1 cellular context compared by ENCODE assay signal in genomic region chr6:144320746-144321145, GRCh38.
TF ChIP-seq lines count a peak whose summit lies in the region.

No MANE protein-coding gene starts in this region.

TF ChIP-seq in WTC11, 78 proteins besides CTCF, POLR2A, EP300 and RAD21 (continued from another document):
- TF ChIP-seq ARID4B (CRISPR knock-in tag; IDR thresholded peaks at IDR 0.05; ENCODE audit: borderline replicate concordance) (no peak), RELA (CRISPR knock-in tag; IDR thresholded peaks at IDR 0.05; ENCODE audit: borderline replicate concordance) (no peak), USF1 (CRISPR knock-in tag; IDR thresholded peaks at IDR 0.05) (no peak), HMGA2 (CRISPR knock-in tag; IDR thresholded peaks at IDR 0.05) (no peak)
